ENCODE assay signal across 11 cellular contexts in the genomic region with DNA sequence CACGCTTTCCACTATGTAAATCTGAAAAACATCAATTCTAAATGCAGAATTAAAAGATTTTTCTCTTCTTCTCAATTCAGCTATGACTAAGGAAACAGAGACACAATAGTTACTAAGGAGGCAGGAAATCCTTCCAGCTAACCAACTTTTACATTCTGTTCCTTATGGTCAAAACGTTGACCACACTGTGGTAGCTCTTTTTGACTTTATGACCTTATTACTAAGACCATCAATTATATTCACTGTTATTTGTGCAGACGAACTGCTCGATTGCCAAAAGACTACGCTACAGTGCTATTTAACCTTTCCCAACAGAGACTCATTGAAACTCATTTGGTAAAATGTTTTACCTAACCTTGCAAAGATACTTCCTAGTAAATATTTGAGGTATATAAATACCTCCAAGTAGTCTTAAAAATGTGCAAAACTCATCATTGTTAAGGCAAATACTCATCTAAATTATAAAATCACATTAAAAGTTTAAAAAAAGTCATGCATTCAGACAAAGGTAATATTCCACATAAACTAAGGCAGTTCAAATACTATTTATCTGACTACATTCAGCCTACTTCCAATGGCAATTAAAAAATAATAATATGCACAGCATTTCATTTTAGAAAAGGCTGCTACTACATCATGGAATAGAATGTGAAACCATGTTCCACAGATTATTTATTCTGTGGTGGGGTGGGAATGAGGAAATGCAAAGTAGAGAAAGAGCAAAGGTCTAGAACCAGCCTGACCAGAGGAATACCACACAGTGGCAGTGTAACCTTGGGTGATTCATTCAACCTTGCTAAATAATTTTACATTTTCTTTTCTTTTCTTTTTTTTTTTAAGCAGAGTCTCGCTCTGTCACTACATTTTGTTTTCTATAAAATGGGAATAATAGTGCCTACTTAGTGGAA.
DNase-seq lines count a peak whose midpoint lies in the region; ATAC-seq and TF ChIP-seq lines count a peak whose summit lies in the region.
"Had no signal": no experiment of that assay in that cellular context is flagged by ENCODE, and none has a peak within 500 bp of the region (broad histone marks: within the 10 kb centered on the region; RNA-seq: fewer than 3 reads in every experiment).

No MANE protein-coding gene starts in this region.

- no peak overlapping the region for H2AFZ ChIP-seq in smooth muscle cell (ENCODE audit: low read depth)

- H3F3A ChIP-seq in smooth muscle cell (ENCODE audit: low read depth), result no peaks in the 10 kb centered on the region

- no peak overlapping the region for H3K4me2 ChIP-seq in smooth muscle cell

- H3K27ac ChIP-seq in brain microvascular endothelial cell (peak overlapping the region; percentile 63), smooth muscle cell (ENCODE audit: low read depth) (no peak overlapping the region)
- H3K27ac ChIP-seq: dorsolateral prefrontal cortex had no signal

- ATAC-seq in mucosa of descending colon (peak; percentile 97), HG02970 (IDR thresholded peaks at IDR 0.05; ENCODE audit: low FRiP score, unreplicated experiment) (no peak), GM18511 (IDR thresholded peaks at IDR 0.05; ENCODE audit: unreplicated experiment) (no peak)

- peak; percentile 55 for DNase-seq in EH (ENCODE audit: low read depth)
- DNase-seq in HT-29 (ENCODE audit: low spot score), result peak; percentile 75
- peak; percentile 67 for DNase-seq in brain microvascular endothelial cell
- peak in 1 of 3 donors; percentile 28 for DNase-seq in mucosa of descending colon
- DNase-seq in smooth muscle cell (lab: John Stamatoyannopoulos, UW; ENCODE audit: unreplicated experiment), result no peak
- DNase-seq in NCI-H345 (lab: John Stamatoyannopoulos, UW), result no peak
- DNase-seq: activated CD4-positive, CD25-positive, alpha-beta regulatory T cell; dorsolateral prefrontal cortex; NCI-H1436 had no signal

- no peaks in the 10 kb centered on the region for H4K20me1 ChIP-seq in smooth muscle cell (ENCODE audit: low read depth)

- H3K9me3 ChIP-seq in mucosa of descending colon (no peaks in the 10 kb centered on the region), smooth muscle cell (replicated peaks; ENCODE audit: low read depth) (no peaks in the 10 kb centered on the region)

- H3K36me3 ChIP-seq in brain microvascular endothelial cell (replicated peaks) (no peaks in the 10 kb centered on the region), mucosa of descending colon (ENCODE audit: low read depth) (no peaks in the 10 kb centered on the region), smooth muscle cell (ENCODE audit: low read depth) (no peaks in the 10 kb centered on the region)

- H3K4me3 ChIP-seq in brain microvascular endothelial cell (ENCODE audit: low read depth, low read length) (no peak overlapping the region), mucosa of descending colon (no peak overlapping the region), smooth muscle cell (no peak overlapping the region)
- H3K4me3 ChIP-seq: dorsolateral prefrontal cortex had no signal

- in situ Hi-C loops in brain microvascular endothelial cell (cut with HindIII; ENCODE audit: low pct_ligation_motif_present, low sequenced_read_pairs), result no loop called here

- intact Hi-C loops in mucosa of descending colon (cut with DNase I, micrococcal nuclease), result no loop called here

- TF ChIP-seq CTCF in brain microvascular endothelial cell (IDR thresholded peaks at IDR 0.05; ENCODE audit: low read depth, low read length, missing control alignments), result no peak
- no peak for TF ChIP-seq CTCF in mucosa of descending colon (IDR thresholded peaks at IDR 0.05)
- TF ChIP-seq CTCF in smooth muscle cell (IDR thresholded peaks at IDR 0.05; ENCODE audit: borderline replicate concordance, insufficient read depth, poor library complexity, severe bottlenecking), result no peak

- no peak overlapping the region for H3K9ac ChIP-seq in smooth muscle cell (ENCODE audit: low read depth)

- WGBS in smooth muscle cell (ENCODE audit: low lambda C conversion rate), result 80% methylated on average over 6 of the region's 6 CpGs

- H3K4me1 ChIP-seq in mucosa of descending colon (ENCODE audit: low read depth) (peaks cover 7% of the 10 kb centered on the region), smooth muscle cell (ENCODE audit: low read depth) (no peaks in the 10 kb centered on the region)

- H3K27me3 ChIP-seq in brain microvascular endothelial cell (replicated peaks), result no peaks in the 10 kb centered on the region
- no peaks in the 10 kb centered on the region for H3K27me3 ChIP-seq in smooth muscle cell (ENCODE audit: low read depth)
- H3K27me3 ChIP-seq: dorsolateral prefrontal cortex had no signal

- H3K79me2 ChIP-seq in smooth muscle cell (ENCODE audit: low read depth), result no peaks in the 10 kb centered on the region

Comparison
In these comparisons a context has a peak if more than half of its experiments do, and no peak if none do; other contexts are left out.
1. DNase-seq: peak in EH (single experiment), HT-29 (single experiment) and brain microvascular endothelial cell (single experiment); none in smooth muscle cell (single experiment) and NCI-H345 (single experiment).